ENCODE assay signal across 1 cellular context in genomic region chr6:32154514-32155161, GRCh38.
A peak's percentile ranks its signal among the peaks of the same experiment; 100 is the strongest.
TF ChIP-seq lines count a peak whose summit lies in the region.

No MANE protein-coding gene starts in this region.

TF ChIP-seq in HepG2, 621 proteins besides CTCF, POLR2A, EP300 and RAD21 (continued from another document):
- TF ChIP-seq ZHX2 (IDR thresholded peaks at IDR 0.05; ENCODE audit: low read depth) (no peak), ZHX2 (CRISPR knock-in tag; IDR thresholded peaks at IDR 0.05; ENCODE audit: borderline replicate concordance) (no peak), NAIF1 (CRISPR knock-in tag; IDR thresholded peaks at IDR 0.05; ENCODE audit: borderline replicate concordance) (peak; percentile 2; the same call in 1 of the 2 replicates), THRA (CRISPR knock-in tag; IDR thresholded peaks at IDR 0.05; ENCODE audit: borderline replicate concordance) (peak; percentile 66), ZNF609 (CRISPR knock-in tag; IDR thresholded peaks at IDR 0.05; ENCODE audit: borderline replicate concordance) (no peak), ZNF407 (CRISPR knock-in tag; IDR thresholded peaks at IDR 0.05; ENCODE audit: not compliant biosample characterization) (no peak), RXRA (CRISPR knock-in tag; IDR thresholded peaks at IDR 0.05) (peak; percentile 58; the same call in 1 of the 2 replicates), RFXAP (CRISPR knock-in tag; IDR thresholded peaks at IDR 0.05; ENCODE audit: borderline replicate concordance) (0 out of 2 replicates have a peak, but pooled peaks have one; percentile 6), MTF1 (CRISPR knock-in tag; IDR thresholded peaks at IDR 0.05) (no peak), MXI1 (IDR thresholded peaks at IDR 0.05; ENCODE audit: borderline replicate concordance, low read depth, low read length) (peak; percentile 81), ZMAT5 (CRISPR knock-in tag; IDR thresholded peaks at IDR 0.05; ENCODE audit: borderline replicate concordance, low read depth) (no peak), GATAD1 (CRISPR knock-in tag; IDR thresholded peaks at IDR 0.05) (no peak), KAT7 (CRISPR knock-in tag; IDR thresholded peaks at IDR 0.05; ENCODE audit: borderline replicate concordance) (peak; percentile 83; the same call in 1 of the 2 replicates), ZNF644 (CRISPR knock-in tag; IDR thresholded peaks at IDR 0.05; ENCODE audit: low read depth) (no peak), KMT2A (CRISPR knock-in tag; IDR thresholded peaks at IDR 0.05) (no peak; the same call in 1 of the 2 replicates), ZC3H13 (CRISPR knock-in tag; IDR thresholded peaks at IDR 0.05) (peak; percentile 94), SATB2 (CRISPR knock-in tag; IDR thresholded peaks at IDR 0.05) (no peak), REL (CRISPR knock-in tag; conservative IDR thresholded peaks at IDR 0.05) (peak; percentile 43; the same call in 1 of the 2 replicates), ZNF317 (CRISPR knock-in tag; IDR thresholded peaks at IDR 0.05) (no peak; the same call in 1 of the 2 replicates), MEIS2 (CRISPR knock-in tag; IDR thresholded peaks at IDR 0.05) (no peak; the same call in 1 of the 2 replicates), ZBTB2 (CRISPR knock-in tag; IDR thresholded peaks at IDR 0.05; ENCODE audit: low read depth) (peak; percentile 34; the same call in 1 of the 2 replicates), EHMT2 (IDR thresholded peaks at IDR 0.05; ENCODE audit: borderline replicate concordance, low read depth, low read length) (no peak), ZNF773 (CRISPR knock-in tag; IDR thresholded peaks at IDR 0.05; ENCODE audit: borderline replicate concordance) (no peak), ZNF337 (CRISPR knock-in tag; IDR thresholded peaks at IDR 0.05; ENCODE audit: borderline replicate concordance, low read depth) (no peak)
TF ChIP-seq in HepG2: peak in this region for 169.
